In genomic region chr20:62369508-62370114, GRCh38 we compare ENCODE assay signal across 1 cellular context.
TF ChIP-seq lines count a peak whose summit lies in the region.

No MANE protein-coding gene starts in this region.

TF ChIP-seq in HepG2, 621 proteins besides CTCF, POLR2A, EP300 and RAD21 (continues in another document):
- TF ChIP-seq CSRNP1 (CRISPR knock-in tag; IDR thresholded peaks at IDR 0.05) (no peak), ZKSCAN5 (CRISPR knock-in tag; IDR thresholded peaks at IDR 0.05) (peak; percentile 18; the same call in 1 of the 2 replicates), HNF1B (CRISPR knock-in tag; IDR thresholded peaks at IDR 0.05) (0 out of 2 replicates have a peak, but pooled peaks have one; percentile 48), ZBTB2 (CRISPR knock-in tag; IDR thresholded peaks at IDR 0.05; ENCODE audit: low read depth) (0 out of 2 replicates have a peak, but pooled peaks have one; percentile 14), ZNF724P (CRISPR knock-in tag; IDR thresholded peaks at IDR 0.05; ENCODE audit: borderline replicate concordance) (peak; percentile 16; the same call in 1 of the 2 replicates), ZFYVE20 (CRISPR knock-in tag; IDR thresholded peaks at IDR 0.05; ENCODE audit: borderline replicate concordance, low read depth) (0 out of 2 replicates have a peak, but pooled peaks have one; percentile 32), PTBP1 (IDR thresholded peaks at IDR 0.05; ENCODE audit: low read depth, low read length, poor library complexity, severe bottlenecking) (peak; percentile 23), WIZ (CRISPR knock-in tag; IDR thresholded peaks at IDR 0.05) (0 out of 2 replicates have a peak, but pooled peaks have one; percentile 40), GPN1 (CRISPR knock-in tag; IDR thresholded peaks at IDR 0.05; ENCODE audit: borderline replicate concordance) (no peak), ZNF605 (CRISPR knock-in tag; IDR thresholded peaks at IDR 0.05) (peak; percentile 80), TFDP2 (CRISPR knock-in tag; IDR thresholded peaks at IDR 0.05) (0 out of 2 replicates have a peak, but pooled peaks have one; percentile 3), TEAD3 (CRISPR knock-in tag; optimal IDR thresholded peaks at IDR 0.05; ENCODE audit: borderline replicate concordance) (peak; percentile 12), THAP7 (CRISPR knock-in tag; IDR thresholded peaks at IDR 0.05) (peak; percentile 65; the same call in 1 of the 2 replicates), FOXO1 (CRISPR knock-in tag; IDR thresholded peaks at IDR 0.05) (no peak), ZMAT3 (CRISPR knock-in tag; conservative IDR thresholded peaks at IDR 0.05) (peak; percentile 46; the same call in 1 of the 2 replicates), GPBP1L1 (CRISPR knock-in tag; IDR thresholded peaks at IDR 0.05) (no peak), ZNF18 (CRISPR knock-in tag; IDR thresholded peaks at IDR 0.05; ENCODE audit: insufficient replicate concordance) (peak; percentile 20), IRF2 (CRISPR knock-in tag; IDR thresholded peaks at IDR 0.05) (0 out of 2 replicates have a peak, but pooled peaks have one; percentile 3), ZNF766 (CRISPR knock-in tag; IDR thresholded peaks at IDR 0.05; ENCODE audit: borderline replicate concordance) (no peak), MBD4 (IDR thresholded peaks at IDR 0.05; ENCODE audit: borderline replicate concordance, low read length) (no peak), HMG20A (CRISPR knock-in tag; IDR thresholded peaks at IDR 0.05; ENCODE audit: borderline replicate concordance) (no peak), CREB1 (IDR thresholded peaks at IDR 0.05) (peak; percentile 74), CREB1 (CRISPR knock-in tag; IDR thresholded peaks at IDR 0.05) (no peak), ZNF484 (CRISPR knock-in tag; IDR thresholded peaks at IDR 0.05; ENCODE audit: borderline replicate concordance, low read depth) (no peak), BRD4 (CRISPR knock-in tag; IDR thresholded peaks at IDR 0.05) (no peak), KLF16 (CRISPR knock-in tag; IDR thresholded peaks at IDR 0.05) (0 out of 4 replicates have a peak, but pooled peaks of 1 of the 2 experiments have one; percentile 10), RFXAP (CRISPR knock-in tag; IDR thresholded peaks at IDR 0.05; ENCODE audit: borderline replicate concordance) (peak; percentile 71; the same call in 1 of the 2 replicates), NFKB2 (CRISPR knock-in tag; IDR thresholded peaks at IDR 0.05; ENCODE audit: borderline replicate concordance) (0 out of 2 replicates have a peak, but pooled peaks have one; percentile 9), PRMT3 (CRISPR knock-in tag; IDR thresholded peaks at IDR 0.05; ENCODE audit: borderline replicate concordance, low read depth) (0 out of 2 replicates have a peak, but pooled peaks have one; percentile 24), SALL2 (CRISPR knock-in tag; IDR thresholded peaks at IDR 0.05) (no peak; the same call in 1 of the 2 replicates), CHD4 (IDR thresholded peaks at IDR 0.05; ENCODE audit: borderline replicate concordance, low read length) (no peak), ARNTL (CRISPR knock-in tag; IDR thresholded peaks at IDR 0.05) (0 out of 2 replicates have a peak, but pooled peaks have one; percentile 2), ZNF530 (CRISPR knock-in tag; IDR thresholded peaks at IDR 0.05; ENCODE audit: low read depth) (no peak), THAP8 (CRISPR knock-in tag; IDR thresholded peaks at IDR 0.05; ENCODE audit: borderline replicate concordance) (0 out of 2 replicates have a peak, but pooled peaks have one; percentile 5), GMEB1 (CRISPR knock-in tag; IDR thresholded peaks at IDR 0.05; ENCODE audit: borderline replicate concordance) (0 out of 2 replicates have a peak, but pooled peaks have one; percentile 5), FOXA3 (CRISPR knock-in tag; IDR thresholded peaks at IDR 0.05) (no peak), TFE3 (CRISPR knock-in tag; IDR thresholded peaks at IDR 0.05) (peak; percentile 15; the same call in 1 of the 2 replicates), IRX3 (CRISPR knock-in tag; IDR thresholded peaks at IDR 0.05; ENCODE audit: borderline replicate concordance, low read depth) (no peak), POGK (CRISPR knock-in tag; conservative IDR thresholded peaks at IDR 0.05) (peak; percentile 20; the same call in 1 of the 2 replicates)
